Comparison of ENCODE assay signal across 21 cellular contexts in genomic region chr12:47763481-47764344, GRCh38.
DNase-seq lines count a peak whose midpoint lies in the region; ATAC-seq and TF ChIP-seq lines count a peak whose summit lies in the region.
"Had no signal": no experiment of that assay in that cellular context is flagged by ENCODE, and none has a peak within 500 bp of the region (broad histone marks: within the 10 kb centered on the region; RNA-seq: fewer than 3 reads in every experiment).

No MANE protein-coding gene starts in this region.

- DNase-seq in NOMO-1 treated with DMSO at 0.1 percent for 48 hours (lab: John Stamatoyannopoulos, UW; ENCODE audit: unreplicated experiment) (peak; percentile 13), NOMO-1 treated with dmso at 0.1 percent for 144 hours (lab: John Stamatoyannopoulos, UW; ENCODE audit: unreplicated experiment) (no peak), RWPE1 (ENCODE audit: low spot score) (peak; percentile 52), glomerular visceral epithelial cell (ENCODE audit: extremely low spot score) (peak; percentile 97), NCI-H1105 (lab: John Stamatoyannopoulos, UW) (no peak)
- no peak for DNase-seq in stimulated activated naive B cell treated with anti-CD40 and anti-IgM and Interleukin-4, amounts not matched to agents 10 μg/mL and 1 μg/mL and 100 μg/mL, for 72 hours
- DNase-seq: activated CD4-positive, alpha-beta T cell treated with anti-CD3 and anti-CD28 coated beads, Interleukin-2, amount 10 ng/mL, durations not matched to agents 7 days and 5 days; activated T-cell treated with anti-CD3 and anti-CD28 coated beads, Interleukin-2, amount 50 U/mL, for 24 hours; amniotic stem cell; hypothalamus; left ventricle myocardium inferior; naive thymus-derived CD4-positive, alpha-beta T cell; NCI-H2029 treated with DMSO at 0.1 percent for 48 hours; NCI-H774; SIG-M5; testis had no signal

- H3K36me3 Mint-ChIP-seq in stimulated activated naive B cell treated with anti-CD40 and anti-IgM and Interleukin-4, amounts not matched to agents 10 μg/mL and 1 μg/mL and 100 μg/mL, for 72 hours = no peaks in the 10 kb centered on the region
- H3K36me3 Mint-ChIP-seq: CD8-positive, alpha-beta T cell; naive thymus-derived CD4-positive, alpha-beta T cell had no signal

- POLR2A ChIA-PET in RWPE1 (lab: Yijun Ruan, JAX; ENCODE audit: low non-redundant PET) = no interaction called here

- peak; percentile 21 to 35 for ATAC-seq in stimulated activated naive B cell treated with anti-CD40 and anti-IgM and Interleukin-4, amounts not matched to agents 10 μg/mL and 1 μg/mL and 100 μg/mL, for 72 hours (replicated peaks)
- no peak for ATAC-seq in GM18858 (IDR thresholded peaks at IDR 0.05; ENCODE audit: unreplicated experiment)
- no peak for ATAC-seq in GM21528 (IDR thresholded peaks at IDR 0.05; ENCODE audit: low FRiP score, unreplicated experiment)
- ATAC-seq: CD8-positive, alpha-beta T cell; naive thymus-derived CD4-positive, alpha-beta T cell had no signal

- H3K4me3 Mint-ChIP-seq in stimulated activated naive B cell treated with anti-CD40 and anti-IgM and Interleukin-4, amounts not matched to agents 10 μg/mL and 1 μg/mL and 100 μg/mL, for 72 hours = no peak overlapping the region
- H3K4me3 Mint-ChIP-seq: activated CD4-positive, alpha-beta T cell treated with anti-CD3 and anti-CD28 coated beads, Interleukin-2, amount 10 ng/mL, durations not matched to agents 7 days and 5 days; activated T-cell treated with anti-CD3 and anti-CD28 coated beads, Interleukin-2, amount 50 U/mL, for 24 hours; CD8-positive, alpha-beta T cell; dendritic cell treated with granulocyte-macrophage colony-stimulating factor and Interleukin-4, amounts not matched to agents 40 ng/mL and 50 ng/mL, for 4 days; naive thymus-derived CD4-positive, alpha-beta T cell; T-helper 2 cell treated with Interferon-gamma antibody and Interleukin-4, amounts not matched to agents 5 μg/mL and 100 μg/mL, for 36 hours had no signal

- H3K27me3 Mint-ChIP-seq in stimulated activated naive B cell treated with anti-CD40 and anti-IgM and Interleukin-4, amounts not matched to agents 10 μg/mL and 1 μg/mL and 100 μg/mL, for 72 hours = no peaks in the 10 kb centered on the region
- H3K27me3 Mint-ChIP-seq: activated T-cell treated with anti-CD3 and anti-CD28 coated beads, Interleukin-2, amount 50 U/mL, for 24 hours had no signal

- CTCF ChIA-PET in RWPE1 (lab: Yijun Ruan, JAX) = interaction anchor here (2.3 to 6.7 kb wide), 2 partner anchors 9 to 21 kb away, joined by 10 to 48 read pairs; partner anchors contain the start of gene SLC48A1

- H3K27ac ChIP-seq in RWPE1 = peak overlapping the region; percentile 78
- H3K27ac ChIP-seq: left ventricle myocardium inferior, testis had no signal

- no peak for TF ChIP-seq CTCF in RWPE1 (conservative IDR thresholded peaks at IDR 0.05; ENCODE audit: low read depth)

- H3K4me1 Mint-ChIP-seq in stimulated activated naive B cell treated with anti-CD40 and anti-IgM and Interleukin-4, amounts not matched to agents 10 μg/mL and 1 μg/mL and 100 μg/mL, for 72 hours = peaks cover 21 to 35% of the 10 kb centered on the region in 2 donors

- no peaks in the 10 kb centered on the region for H3K9me3 Mint-ChIP-seq in stimulated activated naive B cell treated with anti-CD40 and anti-IgM and Interleukin-4, amounts not matched to agents 10 μg/mL and 1 μg/mL and 100 μg/mL, for 72 hours
- H3K9me3 Mint-ChIP-seq: activated CD4-positive, alpha-beta T cell treated with anti-CD3 and anti-CD28 coated beads, Interleukin-2, amount 10 ng/mL, durations not matched to agents 7 days and 5 days; activated T-cell treated with anti-CD3 and anti-CD28 coated beads, Interleukin-2, amount 50 U/mL, for 24 hours; CD8-positive, alpha-beta T cell; dendritic cell treated with granulocyte-macrophage colony-stimulating factor and Interleukin-4, amounts not matched to agents 40 ng/mL and 50 ng/mL, for 4 days; naive thymus-derived CD4-positive, alpha-beta T cell; T-helper 2 cell treated with Interferon-gamma antibody and Interleukin-4, amounts not matched to agents 5 μg/mL and 100 μg/mL, for 36 hours had no signal

- peak overlapping the region; percentile 56 for H3K27ac Mint-ChIP-seq in stimulated activated naive B cell treated with anti-CD40 and anti-IgM and Interleukin-4, amounts not matched to agents 10 μg/mL and 1 μg/mL and 100 μg/mL, for 72 hours
- H3K27ac Mint-ChIP-seq: activated CD4-positive, alpha-beta T cell treated with anti-CD3 and anti-CD28 coated beads, Interleukin-2, amount 10 ng/mL, durations not matched to agents 7 days and 5 days; activated T-cell treated with anti-CD3 and anti-CD28 coated beads, Interleukin-2, amount 50 U/mL, for 24 hours; CD8-positive, alpha-beta T cell; dendritic cell treated with granulocyte-macrophage colony-stimulating factor and Interleukin-4, amounts not matched to agents 40 ng/mL and 50 ng/mL, for 4 days; naive thymus-derived CD4-positive, alpha-beta T cell; T-helper 2 cell treated with Interferon-gamma antibody and Interleukin-4, amounts not matched to agents 5 μg/mL and 100 μg/mL, for 36 hours had no signal

Comparison
In these comparisons a context has a peak if more than half of its experiments do, and no peak if none do; other contexts are left out.
1. DNase-seq: peak in NOMO-1 treated with DMSO at 0.1 percent for 48 hours (single experiment), RWPE1 (single experiment) and glomerular visceral epithelial cell (single experiment); none in NOMO-1 treated with dmso at 0.1 percent for 144 hours (single experiment), stimulated activated naive B cell treated with anti-CD40 and anti-IgM and Interleukin-4, amounts not matched to agents 10 μg/mL and 1 μg/mL and 100 μg/mL, for 72 hours (single experiment) and NCI-H1105 (single experiment).
2. ATAC-seq: peak in stimulated activated naive B cell treated with anti-CD40 and anti-IgM and Interleukin-4, amounts not matched to agents 10 μg/mL and 1 μg/mL and 100 μg/mL, for 72 hours (2 of 2); none in GM18858 (single experiment) and GM21528 (single experiment).